In the genomic region with DNA sequence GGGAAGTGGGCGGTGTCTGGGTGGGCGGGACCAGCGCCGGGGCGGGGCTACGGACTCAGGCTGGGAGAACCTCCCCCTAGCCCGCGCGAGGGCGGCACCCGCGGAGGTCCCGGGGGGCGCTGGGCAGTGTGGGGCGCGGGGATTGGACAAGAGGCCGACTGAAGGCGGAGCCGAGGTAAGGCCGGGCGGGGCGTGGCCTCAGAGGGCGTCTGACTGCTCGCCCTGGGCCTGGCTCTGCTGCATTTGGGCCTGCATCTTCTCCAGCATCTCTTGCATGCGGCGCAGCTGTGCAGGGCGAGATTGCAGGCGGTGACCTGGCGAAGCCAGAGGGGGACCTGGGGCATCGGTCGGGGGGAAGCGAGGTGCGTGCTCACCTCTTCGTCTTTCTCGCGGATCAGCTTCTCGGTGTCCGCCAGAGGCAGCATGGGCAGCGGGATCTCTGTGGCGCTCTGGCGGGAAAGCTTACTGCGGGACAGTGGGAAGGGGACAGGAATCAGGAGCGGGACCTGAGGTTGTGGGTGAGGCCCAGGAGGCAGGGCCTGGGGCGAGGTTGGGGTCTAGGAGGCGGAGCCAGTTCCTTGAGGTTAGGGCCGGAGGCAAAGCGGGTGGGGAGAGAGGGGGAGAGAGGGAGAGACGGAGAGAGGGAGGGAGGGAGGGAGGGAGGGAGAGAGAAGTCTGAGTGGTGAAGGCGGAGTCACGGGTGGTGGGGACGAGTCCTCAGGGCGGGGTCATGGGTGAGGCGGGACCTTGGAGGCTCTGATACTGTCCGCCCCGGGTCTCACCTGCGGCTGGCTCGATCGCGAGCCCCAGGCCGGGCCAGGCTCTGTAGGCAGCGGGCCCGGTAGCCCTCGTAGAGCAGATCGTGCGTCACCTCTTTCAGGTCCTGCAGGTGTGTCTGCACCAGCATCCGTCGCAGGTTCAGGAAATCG, we compare ENCODE assay signal across 1 cellular context.
A peak's percentile ranks its signal among the peaks of the same experiment; 100 is the strongest.
TF ChIP-seq lines count a peak whose summit lies in the region.

No MANE protein-coding gene starts in this region.

TF ChIP-seq in HEK293, 187 proteins besides CTCF, POLR2A, EP300 and RAD21 (continued from another document and continues in another):
- TF ChIP-seq, protein P1, sequence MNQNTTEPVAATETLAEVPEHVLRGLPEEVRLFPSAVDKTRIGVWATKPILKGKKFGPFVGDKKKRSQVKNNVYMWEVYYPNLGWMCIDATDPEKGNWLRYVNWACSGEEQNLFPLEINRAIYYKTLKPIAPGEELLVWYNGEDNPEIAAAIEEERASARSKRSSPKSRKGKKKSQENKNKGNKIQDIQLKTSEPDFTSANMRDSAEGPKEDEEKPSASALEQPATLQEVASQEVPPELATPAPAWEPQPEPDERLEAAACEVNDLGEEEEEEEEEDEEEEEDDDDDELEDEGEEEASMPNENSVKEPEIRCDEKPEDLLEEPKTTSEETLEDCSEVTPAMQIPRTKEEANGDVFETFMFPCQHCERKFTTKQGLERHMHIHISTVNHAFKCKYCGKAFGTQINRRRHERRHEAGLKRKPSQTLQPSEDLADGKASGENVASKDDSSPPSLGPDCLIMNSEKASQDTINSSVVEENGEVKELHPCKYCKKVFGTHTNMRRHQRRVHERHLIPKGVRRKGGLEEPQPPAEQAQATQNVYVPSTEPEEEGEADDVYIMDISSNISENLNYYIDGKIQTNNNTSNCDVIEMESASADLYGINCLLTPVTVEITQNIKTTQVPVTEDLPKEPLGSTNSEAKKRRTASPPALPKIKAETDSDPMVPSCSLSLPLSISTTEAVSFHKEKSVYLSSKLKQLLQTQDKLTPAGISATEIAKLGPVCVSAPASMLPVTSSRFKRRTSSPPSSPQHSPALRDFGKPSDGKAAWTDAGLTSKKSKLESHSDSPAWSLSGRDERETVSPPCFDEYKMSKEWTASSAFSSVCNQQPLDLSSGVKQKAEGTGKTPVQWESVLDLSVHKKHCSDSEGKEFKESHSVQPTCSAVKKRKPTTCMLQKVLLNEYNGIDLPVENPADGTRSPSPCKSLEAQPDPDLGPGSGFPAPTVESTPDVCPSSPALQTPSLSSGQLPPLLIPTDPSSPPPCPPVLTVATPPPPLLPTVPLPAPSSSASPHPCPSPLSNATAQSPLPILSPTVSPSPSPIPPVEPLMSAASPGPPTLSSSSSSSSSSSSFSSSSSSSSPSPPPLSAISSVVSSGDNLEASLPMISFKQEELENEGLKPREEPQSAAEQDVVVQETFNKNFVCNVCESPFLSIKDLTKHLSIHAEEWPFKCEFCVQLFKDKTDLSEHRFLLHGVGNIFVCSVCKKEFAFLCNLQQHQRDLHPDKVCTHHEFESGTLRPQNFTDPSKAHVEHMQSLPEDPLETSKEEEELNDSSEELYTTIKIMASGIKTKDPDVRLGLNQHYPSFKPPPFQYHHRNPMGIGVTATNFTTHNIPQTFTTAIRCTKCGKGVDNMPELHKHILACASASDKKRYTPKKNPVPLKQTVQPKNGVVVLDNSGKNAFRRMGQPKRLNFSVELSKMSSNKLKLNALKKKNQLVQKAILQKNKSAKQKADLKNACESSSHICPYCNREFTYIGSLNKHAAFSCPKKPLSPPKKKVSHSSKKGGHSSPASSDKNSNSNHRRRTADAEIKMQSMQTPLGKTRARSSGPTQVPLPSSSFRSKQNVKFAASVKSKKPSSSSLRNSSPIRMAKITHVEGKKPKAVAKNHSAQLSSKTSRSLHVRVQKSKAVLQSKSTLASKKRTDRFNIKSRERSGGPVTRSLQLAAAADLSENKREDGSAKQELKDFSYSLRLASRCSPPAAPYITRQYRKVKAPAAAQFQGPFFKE (tag by site-specific recombination; IDR thresholded peaks at IDR 0.05; ENCODE audit: borderline replicate concordance) = no peak
- TF ChIP-seq FEZF1 (tag by site-specific recombination; IDR thresholded peaks at IDR 0.05) (no peak), HOXD13 (CRISPR knock-in tag; IDR thresholded peaks at IDR 0.05; ENCODE audit: borderline replicate concordance) (no peak), ZNF449 (tag by site-specific recombination; IDR thresholded peaks at IDR 0.05) (no peak), ZNF514 (tag by site-specific recombination; IDR thresholded peaks at IDR 0.05) (no peak), ZNF248 (tag by site-specific recombination; IDR thresholded peaks at IDR 0.05) (no peak), ZNF768 (tag by site-specific recombination; IDR thresholded peaks at IDR 0.05) (no peak; the same call in 1 of the 2 replicates), ZNF423 (tag by site-specific recombination; IDR thresholded peaks at IDR 0.05) (no peak), OSR2 (tag by site-specific recombination; IDR thresholded peaks at IDR 0.05) (no peak), ZNF175 (tag by site-specific recombination; IDR thresholded peaks at IDR 0.05) (no peak), ZBTB10 (tag by site-specific recombination; IDR thresholded peaks at IDR 0.05) (no peak; the same call in 1 of the 2 replicates), INSM2 (tag by site-specific recombination; IDR thresholded peaks at IDR 0.05) (peak; percentile 73; the same call in 1 of the 2 replicates), ZNF341 (tag by site-specific recombination; IDR thresholded peaks at IDR 0.05; ENCODE audit: low read depth) (no peak), ZNF843 (tag by site-specific recombination; IDR thresholded peaks at IDR 0.05) (peak; percentile 83), ZBTB17 (tag by site-specific recombination; IDR thresholded peaks at IDR 0.05) (peak; percentile 97), ZNF529 (tag by site-specific recombination; IDR thresholded peaks at IDR 0.05; ENCODE audit: insufficient replicate concordance) (no peak), ZNF521 (tag by site-specific recombination; IDR thresholded peaks at IDR 0.05) (no peak), SP7 (tag by site-specific recombination; IDR thresholded peaks at IDR 0.05) (peak; percentile 90), ZNF777 (tag by site-specific recombination; IDR thresholded peaks at IDR 0.05; ENCODE audit: borderline replicate concordance) (no peak), ZNF426 (tag by site-specific recombination; IDR thresholded peaks at IDR 0.05) (no peak), KLF10 (tag by site-specific recombination; IDR thresholded peaks at IDR 0.05) (peak; percentile 93), ZNF324 (tag by site-specific recombination; IDR thresholded peaks at IDR 0.05) (peak; percentile 89; the same call in 1 of the 2 replicates), ZNF10 (tag by site-specific recombination; IDR thresholded peaks at IDR 0.05) (no peak; the same call in 1 of the 2 replicates), ZNF26 (tag by site-specific recombination; IDR thresholded peaks at IDR 0.05) (no peak), ZNF433 (tag by site-specific recombination; IDR thresholded peaks at IDR 0.05; ENCODE audit: low read depth) (no peak), SALL2 (tag by site-specific recombination; IDR thresholded peaks at IDR 0.05; ENCODE audit: borderline replicate concordance) (no peak), SP2 (tag by site-specific recombination; IDR thresholded peaks at IDR 0.05) (peak; percentile 97), ZNF549 (tag by site-specific recombination; IDR thresholded peaks at IDR 0.05) (no peak), ZNF354C (tag by site-specific recombination; IDR thresholded peaks at IDR 0.05; ENCODE audit: borderline replicate concordance, low read depth) (no peak), ZNF121 (tag by site-specific recombination; IDR thresholded peaks at IDR 0.05) (peak; percentile 39; the same call in 1 of the 2 replicates), BCL11A (tag by site-specific recombination; IDR thresholded peaks at IDR 0.05; ENCODE audit: low read depth) (no peak), ZNF701 (tag by site-specific recombination; IDR thresholded peaks at IDR 0.05) (no peak), ZNF211 (tag by site-specific recombination; IDR thresholded peaks at IDR 0.05; ENCODE audit: low read depth) (no peak), ZSCAN23 (tag by site-specific recombination; IDR thresholded peaks at IDR 0.05) (0 out of 2 replicates have a peak, but pooled peaks have one; percentile 82), ZBTB48 (tag by site-specific recombination; IDR thresholded peaks at IDR 0.05) (0 out of 2 replicates have a peak, but pooled peaks have one; percentile 20), ZNF16 (tag by site-specific recombination; IDR thresholded peaks at IDR 0.05; ENCODE audit: low read depth) (no peak), SETDB1 (IDR thresholded peaks at IDR 0.05; ENCODE audit: insufficient read length, low read length) (no peak), ZBTB20 (tag by site-specific recombination; IDR thresholded peaks at IDR 0.05) (peak; percentile 89)
- TF ChIP-seq, protein P2, sequence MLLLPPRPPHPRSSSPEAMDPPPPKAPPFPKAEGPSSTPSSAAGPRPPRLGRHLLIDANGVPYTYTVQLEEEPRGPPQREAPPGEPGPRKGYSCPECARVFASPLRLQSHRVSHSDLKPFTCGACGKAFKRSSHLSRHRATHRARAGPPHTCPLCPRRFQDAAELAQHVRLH (tag by site-specific recombination; IDR thresholded peaks at IDR 0.05) = peak; percentile 83
- TF ChIP-seq, protein P3, sequence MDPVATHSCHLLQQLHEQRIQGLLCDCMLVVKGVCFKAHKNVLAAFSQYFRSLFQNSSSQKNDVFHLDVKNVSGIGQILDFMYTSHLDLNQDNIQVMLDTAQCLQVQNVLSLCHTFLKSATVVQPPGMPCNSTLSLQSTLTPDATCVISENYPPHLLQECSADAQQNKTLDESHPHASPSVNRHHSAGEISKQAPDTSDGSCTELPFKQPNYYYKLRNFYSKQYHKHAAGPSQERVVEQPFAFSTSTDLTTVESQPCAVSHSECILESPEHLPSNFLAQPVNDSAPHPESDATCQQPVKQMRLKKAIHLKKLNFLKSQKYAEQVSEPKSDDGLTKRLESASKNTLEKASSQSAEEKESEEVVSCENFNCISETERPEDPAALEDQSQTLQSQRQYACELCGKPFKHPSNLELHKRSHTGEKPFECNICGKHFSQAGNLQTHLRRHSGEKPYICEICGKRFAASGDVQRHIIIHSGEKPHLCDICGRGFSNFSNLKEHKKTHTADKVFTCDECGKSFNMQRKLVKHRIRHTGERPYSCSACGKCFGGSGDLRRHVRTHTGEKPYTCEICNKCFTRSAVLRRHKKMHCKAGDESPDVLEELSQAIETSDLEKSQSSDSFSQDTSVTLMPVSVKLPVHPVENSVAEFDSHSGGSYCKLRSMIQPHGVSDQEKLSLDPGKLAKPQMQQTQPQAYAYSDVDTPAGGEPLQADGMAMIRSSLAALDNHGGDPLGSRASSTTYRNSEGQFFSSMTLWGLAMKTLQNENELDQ (tag by site-specific recombination; IDR thresholded peaks at IDR 0.05; ENCODE audit: low read depth) = no peak
- TF ChIP-seq, protein P4, sequence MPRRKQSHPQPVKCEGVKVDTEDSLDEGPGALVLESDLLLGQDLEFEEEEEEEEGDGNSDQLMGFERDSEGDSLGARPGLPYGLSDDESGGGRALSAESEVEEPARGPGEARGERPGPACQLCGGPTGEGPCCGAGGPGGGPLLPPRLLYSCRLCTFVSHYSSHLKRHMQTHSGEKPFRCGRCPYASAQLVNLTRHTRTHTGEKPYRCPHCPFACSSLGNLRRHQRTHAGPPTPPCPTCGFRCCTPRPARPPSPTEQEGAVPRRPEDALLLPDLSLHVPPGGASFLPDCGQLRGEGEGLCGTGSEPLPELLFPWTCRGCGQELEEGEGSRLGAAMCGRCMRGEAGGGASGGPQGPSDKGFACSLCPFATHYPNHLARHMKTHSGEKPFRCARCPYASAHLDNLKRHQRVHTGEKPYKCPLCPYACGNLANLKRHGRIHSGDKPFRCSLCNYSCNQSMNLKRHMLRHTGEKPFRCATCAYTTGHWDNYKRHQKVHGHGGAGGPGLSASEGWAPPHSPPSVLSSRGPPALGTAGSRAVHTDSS (tag by site-specific recombination; IDR thresholded peaks at IDR 0.05) = no peak
